8 cellular contexts compared by ENCODE assay signal in genomic region chr11:72782081-72782920, GRCh38. TPM values are rescaled to one million over a fixed set of nuclear protein-coding genes. Genes with fewer than 3 reads are reported as not detected.
DNase-seq lines count a peak whose midpoint lies in the region; ATAC-seq and TF ChIP-seq lines count a peak whose summit lies in the region.

No MANE protein-coding gene starts in this region.

- no peaks in the 10 kb centered on the region for H3K79me1 ChIP-seq in H9 (ENCODE audit: insufficient read depth, low read depth, low read length, poor library complexity, severe bottlenecking)

- no peak overlapping the region for H4K5ac ChIP-seq in H9 (ENCODE audit: insufficient read length, low read depth, low read length)

- no peaks in the 10 kb centered on the region for H3K79me2 ChIP-seq in H9 (ENCODE audit: insufficient read depth, low read length)
- H3K79me2 ChIP-seq in SK-N-SH (ENCODE audit: insufficient read depth): no peaks in the 10 kb centered on the region

- H2BK12ac ChIP-seq in H9 (ENCODE audit: insufficient read length, low read depth, low read length): no peak overlapping the region

- no peak overlapping the region for H3T11ph ChIP-seq in H9 (ENCODE audit: low read length)

- CTCF ChIA-PET in SK-N-SH (lab: Yijun Ruan, JAX): interaction anchor here (1.0 to 4.3 kb wide), 5 partner anchors 9 to 57 kb away, joined by 3 to 43 read pairs (median 3); partner anchors contain the start of gene STARD10

- H3K27ac Mint-ChIP-seq in CD4-positive, CD25-positive, alpha-beta regulatory T cell: peak overlapping the region; percentile 43 to 83 (median 74)
- H3K27ac Mint-ChIP-seq in H9: no peak overlapping the region

- no peak for TF ChIP-seq POLR2A in gastroesophageal sphincter (IDR thresholded peaks at IDR 0.05)

- H3K9ac ChIP-seq in H9 (ENCODE audit: extremely low read depth, insufficient read length, low read length) (no peak overlapping the region), SK-N-SH (no peak overlapping the region), skeletal muscle satellite cell (ENCODE audit: low read depth, low read length) (no peak overlapping the region)

- no peak overlapping the region for H3K18ac ChIP-seq in H9 (ENCODE audit: insufficient read length, low read depth, low read length)

- no peak overlapping the region for H4K8ac ChIP-seq in H9 (replicated peaks; ENCODE audit: insufficient read length, low read depth, low read length)

- no peak overlapping the region for H3K27ac ChIP-seq in CD4-positive, CD25-positive, alpha-beta regulatory T cell (ENCODE audit: insufficient read depth, low read length, poor library complexity, severe bottlenecking)
- no peak overlapping the region for H3K27ac ChIP-seq in H9 (ENCODE audit: insufficient read length, low read depth, low read length)
- H3K27ac ChIP-seq in SK-N-SH (ENCODE audit: low read depth in 2 of 2, low read length in 1 of 2): no peak overlapping the region
- H3K27ac ChIP-seq in gastroesophageal sphincter: peak overlapping the region in 1 of 4 donors; percentile 81

- no peak overlapping the region for H2AFZ ChIP-seq in H9 (ENCODE audit: low read length)
- H2AFZ ChIP-seq in SK-N-SH (ENCODE audit: low read depth): no peak overlapping the region

- H2BK120ac ChIP-seq in H9 (ENCODE audit: low read depth, low read length, poor library complexity, severe bottlenecking): no peak overlapping the region

- H3K9me2 ChIP-seq in SK-N-SH: no peaks in the 10 kb centered on the region

- peaks cover 7% of the 10 kb centered on the region for H3K23me2 ChIP-seq in H9 (ENCODE audit: insufficient read length, low read depth, low read length, poor library complexity, severe bottlenecking)

- peak overlapping the region; percentile 83 to 92 (median 90) for H3K4me3 Mint-ChIP-seq in CD4-positive, CD25-positive, alpha-beta regulatory T cell
- peak overlapping the region; percentile 67 to 88 for H3K4me3 Mint-ChIP-seq in H9

- no peak overlapping the region for H3K23ac ChIP-seq in H9 (ENCODE audit: insufficient read length, low read depth, low read length)

- no peak overlapping the region for H4K91ac ChIP-seq in H9 (ENCODE audit: insufficient read length, low read depth, low read length)

- no peaks in the 10 kb centered on the region for H3K9me3 ChIP-seq in CD4-positive, CD25-positive, alpha-beta regulatory T cell (ENCODE audit: control insufficient read depth in 2 of 2, low read length in 2 of 2)
- no peaks in the 10 kb centered on the region for H3K9me3 ChIP-seq in H9 (ENCODE audit: control insufficient read depth, low read depth, low read length)
- H3K9me3 ChIP-seq in SK-N-SH: no peaks in the 10 kb centered on the region
- no peaks in the 10 kb centered on the region for H3K9me3 ChIP-seq in gastroesophageal sphincter
- no peaks in the 10 kb centered on the region for H3K9me3 ChIP-seq in skeletal muscle satellite cell (replicated peaks; ENCODE audit: low read length)

- H3K4me1 ChIP-seq in CD4-positive, CD25-positive, alpha-beta regulatory T cell (ENCODE audit: control insufficient read depth, insufficient read depth, low read length, poor library complexity, severe bottlenecking): peaks cover 21% of the 10 kb centered on the region
- H3K4me1 ChIP-seq in H9 (ENCODE audit: insufficient read depth, low read length) (peaks cover 4% of the 10 kb centered on the region; the same call in 1 of the 2 replicates), SK-N-SH (ENCODE audit: control insufficient read depth in 1 of 2, insufficient read depth in 2 of 2, low read depth in 1 of 2, low read length in 1 of 2) (peaks cover 3 to 44% of the 10 kb centered on the region in 2 experiments; a peak in 2 of 4 replicates), gastroesophageal sphincter (peaks cover 0 to 51% (median 20%) of the 10 kb centered on the region in 3 donors), skeletal muscle satellite cell (ENCODE audit: control insufficient read depth, insufficient read depth, low read length) (no peaks in the 10 kb centered on the region)

- H2BK15ac ChIP-seq in H9 (ENCODE audit: low read depth, low read length): no peak overlapping the region

- TF ChIP-seq CTCF in H9 (conservative IDR thresholded peaks at IDR 0.05) (no peak), SK-N-SH (IDR thresholded peaks at IDR 0.05) (no peak), gastroesophageal sphincter (IDR thresholded peaks at IDR 0.05) (no peak)

- H2BK20ac ChIP-seq in H9 (ENCODE audit: low read depth, low read length, poor library complexity, severe bottlenecking): no peak overlapping the region

- H4K20me1 ChIP-seq in H9 (ENCODE audit: control insufficient read depth, insufficient read depth, insufficient read length): no peaks in the 10 kb centered on the region
- no peaks in the 10 kb centered on the region for H4K20me1 ChIP-seq in SK-N-SH (ENCODE audit: insufficient read depth)

- H3K4me2 ChIP-seq in H9 (ENCODE audit: insufficient read depth, insufficient read length, low read length) (peak overlapping the region; percentile 93), SK-N-SH (peak overlapping the region; percentile 63), skeletal muscle satellite cell (ENCODE audit: low read length) (peak overlapping the region; percentile 53)

- H3K4me3 ChIP-seq in CD4-positive, CD25-positive, alpha-beta regulatory T cell (ENCODE audit: low read depth, low read length): peak overlapping the region; percentile 64
- H3K4me3 ChIP-seq in SK-N-SH (ENCODE audit: low read depth in 2 of 2, low read length in 1 of 2): peak overlapping the region; percentile 23 to 54; a peak in 3 of 4 replicates
- H3K4me3 ChIP-seq in gastroesophageal sphincter: peak overlapping the region; percentile 65 to 84
- peak overlapping the region; percentile 58 for H3K4me3 ChIP-seq in skeletal muscle satellite cell (ENCODE audit: low read length)

- TF ChIP-seq RAD21 in SK-N-SH (IDR thresholded peaks at IDR 0.05; ENCODE audit: low read length): no peak

- H3K4me1 Mint-ChIP-seq in CD4-positive, CD25-positive, alpha-beta regulatory T cell: peaks cover 0 to 39% (median 11%) of the 10 kb centered on the region in 4 donors
- H3K4me1 Mint-ChIP-seq in H9: peaks cover 29 to 39% of the 10 kb centered on the region in 2 experiments

- no peak overlapping the region for H2BK5ac ChIP-seq in H9 (ENCODE audit: insufficient read length, low read length)

- H3K27me3 ChIP-seq in CD4-positive, CD25-positive, alpha-beta regulatory T cell (ENCODE audit: control insufficient read depth, insufficient read depth, low read length): no peaks in the 10 kb centered on the region
- H3K27me3 ChIP-seq in H9 (ENCODE audit: insufficient read depth, low read length) (no peaks in the 10 kb centered on the region), SK-N-SH (ENCODE audit: insufficient read depth) (no peaks in the 10 kb centered on the region), gastroesophageal sphincter (no peaks in the 10 kb centered on the region), skeletal muscle satellite cell (ENCODE audit: control insufficient read depth, insufficient read depth, low read length) (peaks cover 14% of the 10 kb centered on the region)

- POLR2A ChIA-PET in SK-N-SH (lab: Yijun Ruan, JAX): interaction anchor here (0.6 to 0.8 kb wide), 3 partner anchors 16 to 31 kb away, joined by 3 to 4 read pairs (median 3); no protein-coding TSS in a partner anchor

- no peaks in the 10 kb centered on the region for H3K36me3 ChIP-seq in CD4-positive, CD25-positive, alpha-beta regulatory T cell (ENCODE audit: control insufficient read depth, insufficient read depth, low read length)
- no peaks in the 10 kb centered on the region for H3K36me3 ChIP-seq in SK-N-SH (replicated peaks in 1 of 2; ENCODE audit: control insufficient read depth in 1 of 2, insufficient read depth in 2 of 2, low read length in 1 of 2)
- peaks cover 0 to under 1% of the 10 kb centered on the region in 2 donors for H3K36me3 ChIP-seq in gastroesophageal sphincter
- H3K36me3 ChIP-seq in skeletal muscle satellite cell (ENCODE audit: insufficient read depth, low read length): no peaks in the 10 kb centered on the region

- no CpG with 5 or more reads among the region's 14 CpGs for WGBS in H9 (ENCODE audit: extremely low coverage, insufficient read length, low lambda C conversion rate)
- WGBS in SK-N-SH (ENCODE audit: low lambda C conversion rate): 69% methylated on average over 14 of the region's 14 CpGs
- WGBS in gastroesophageal sphincter (ENCODE audit: low coverage in 1 of 2), 2 donors: 20 to 87% methylated on average over 3 to 4 of the region's 14 CpGs

- peak; percentile 13 to 35 for ATAC-seq in CD4-positive, CD25-positive, alpha-beta regulatory T cell (ENCODE audit: low read depth in 2 of 2)
- ATAC-seq in gastroesophageal sphincter (no peak), HG02885 (IDR thresholded peaks at IDR 0.05; ENCODE audit: poor library complexity, unreplicated experiment) (no peak), HG02981 (IDR thresholded peaks at IDR 0.05; ENCODE audit: unreplicated experiment) (no peak)

- H3K9me3 Mint-ChIP-seq in CD4-positive, CD25-positive, alpha-beta regulatory T cell: no peaks in the 10 kb centered on the region
- no peaks in the 10 kb centered on the region for H3K9me3 Mint-ChIP-seq in H9

- no peak overlapping the region for H2AK5ac ChIP-seq in H9 (ENCODE audit: insufficient read length, low read length)

- H3K27me3 Mint-ChIP-seq in CD4-positive, CD25-positive, alpha-beta regulatory T cell: no peaks in the 10 kb centered on the region
- H3K27me3 Mint-ChIP-seq in H9 (ENCODE audit: low read depth): peaks cover 30% of the 10 kb centered on the region

- no peaks in the 10 kb centered on the region for H3K36me3 Mint-ChIP-seq in CD4-positive, CD25-positive, alpha-beta regulatory T cell
- no peaks in the 10 kb centered on the region for H3K36me3 Mint-ChIP-seq in H9 (ENCODE audit: insufficient read depth in 1 of 3, low read depth in 3 of 3)

- H3K14ac ChIP-seq in H9 (ENCODE audit: insufficient read depth, low read length): no peak overlapping the region; the same call in 1 of the 2 replicates

- no peak for DNase-seq in CD4-positive, CD25-positive, alpha-beta regulatory T cell
- DNase-seq in H9 (peak; percentile 62), SK-N-SH (peak; percentile 61), foreskin melanocyte (no peak)

- no peak overlapping the region for H3K4ac ChIP-seq in H9 (ENCODE audit: low read depth, low read length)

- H3F3A ChIP-seq in SK-N-SH (replicated peaks; ENCODE audit: insufficient read depth): no peaks in the 10 kb centered on the region

- no peak overlapping the region for H3K56ac ChIP-seq in H9 (ENCODE audit: insufficient read length, low read depth, low read length)

- TF ChIP-seq EP300 in SK-N-SH (IDR thresholded peaks at IDR 0.05; ENCODE audit: borderline replicate concordance in 1 of 2, low read depth in 1 of 2, low read length in 1 of 2): no peak
- no peak for TF ChIP-seq EP300 in gastroesophageal sphincter (IDR thresholded peaks at IDR 0.05)

RNA-seq across cellular contexts. Expression of gene STARD10, which starts 11.5 kb away (rescaled TPM):
- 11.2 TPM for total RNA-seq in CD4-positive, CD25-positive, alpha-beta regulatory T cell
- 10 to 100 TPM; 13.6 to 16.8 (median 14.0) TPM for polyA plus RNA-seq in CD4-positive, CD25-positive, alpha-beta regulatory T cell
- 24.4 and 24.7 TPM in 2 replicates for total RNA-seq in H9 (2021)
- polyA plus RNA-seq in SK-N-SH (2012; rRNA removed): 42.2 and 47.7 TPM in 2 replicates
- 20.7 and 30.1 TPM in 2 replicates for polyA plus RNA-seq in SK-N-SH (2012; cell fraction: cytosol; rRNA removed)
- 23.7 and 25.6 TPM in 2 replicates for polyA plus RNA-seq in SK-N-SH (2012; cell fraction: nucleus; rRNA removed)
- 10 to 100 TPM; 35.8 to 56.6 (median 45.0) TPM for total RNA-seq in gastroesophageal sphincter
- total RNA-seq in skeletal muscle satellite cell (2012; rRNA removed): 4.4 and 4.8 TPM in 2 replicates

RNA-seq across cellular contexts. Expression of gene ARAP1, which starts 30.1 kb away (rescaled TPM):
- total RNA-seq in CD4-positive, CD25-positive, alpha-beta regulatory T cell: 136 TPM
- polyA plus RNA-seq in CD4-positive, CD25-positive, alpha-beta regulatory T cell: 10 to 100 TPM; 24.7 to 43.7 (median 29.5) TPM
- total RNA-seq in H9 (2021) (59.4 and 63.0 TPM in 2 replicates), gastroesophageal sphincter (100 to 1,000 TPM in 2 of 4 donors, 10 to 100 TPM in 2; 72.4 to 125 (median 95.1) TPM)
- polyA plus RNA-seq in SK-N-SH (2012; rRNA removed): 43.4 and 56.6 TPM in 2 replicates
- 21.6 and 37.3 TPM in 2 replicates for polyA plus RNA-seq in SK-N-SH (2012; cell fraction: cytosol; rRNA removed)
- 118 and 136 TPM in 2 replicates for polyA plus RNA-seq in SK-N-SH (2012; cell fraction: nucleus; rRNA removed)
- 51.1 and 60.3 TPM in 2 replicates for total RNA-seq in skeletal muscle satellite cell (2012; rRNA removed)

RNA-seq across cellular contexts. Expression of gene ATG16L2, which starts 31.9 kb away (rescaled TPM):
- 89.9 TPM for total RNA-seq in CD4-positive, CD25-positive, alpha-beta regulatory T cell
- 10 to 100 TPM in 2 of 4 donors, 1 to 10 TPM in 2; 6.7 to 13.3 (median 9.3) TPM for polyA plus RNA-seq in CD4-positive, CD25-positive, alpha-beta regulatory T cell
- total RNA-seq in H9 (2021): 17.3 and 18.2 TPM in 2 replicates
- 26.9 and 29.4 TPM in 2 replicates for polyA plus RNA-seq in SK-N-SH (2012; rRNA removed)
- 3.8 and 6.1 TPM in 2 replicates for polyA plus RNA-seq in SK-N-SH (2012; cell fraction: cytosol; rRNA removed)
- polyA plus RNA-seq in SK-N-SH (2012; cell fraction: nucleus; rRNA removed): 205 and 218 TPM in 2 replicates
- 10 to 100 TPM in 3 of 4 donors, 1 to 10 TPM in 1; 8.3 to 27.9 (median 16.5) TPM for total RNA-seq in gastroesophageal sphincter
- total RNA-seq in skeletal muscle satellite cell (2012; rRNA removed): 6.6 and 7.9 TPM in 2 replicates

Comparison
In these comparisons a context has a peak if more than half of its experiments do, and no peak if none do; other contexts are left out.
1. ATAC-seq: peak in CD4-positive, CD25-positive, alpha-beta regulatory T cell (2 of 2); none in gastroesophageal sphincter (single experiment), HG02885 (single experiment) and HG02981 (single experiment).
2. DNase-seq: peak in H9 (single experiment) and SK-N-SH (single experiment); none in CD4-positive, CD25-positive, alpha-beta regulatory T cell (0 of 3) and foreskin melanocyte (single experiment).
3. H3K27ac Mint-ChIP-seq: peak in CD4-positive, CD25-positive, alpha-beta regulatory T cell (3 of 3); none in H9 (0 of 3).
4. Peak in every context shown above with its lines, with median percentiles within 50 percentile points of each other: H3K4me3 ChIP-seq and H3K4me2 ChIP-seq.